34 cellular contexts compared by ENCODE assay signal in the genomic region with DNA sequence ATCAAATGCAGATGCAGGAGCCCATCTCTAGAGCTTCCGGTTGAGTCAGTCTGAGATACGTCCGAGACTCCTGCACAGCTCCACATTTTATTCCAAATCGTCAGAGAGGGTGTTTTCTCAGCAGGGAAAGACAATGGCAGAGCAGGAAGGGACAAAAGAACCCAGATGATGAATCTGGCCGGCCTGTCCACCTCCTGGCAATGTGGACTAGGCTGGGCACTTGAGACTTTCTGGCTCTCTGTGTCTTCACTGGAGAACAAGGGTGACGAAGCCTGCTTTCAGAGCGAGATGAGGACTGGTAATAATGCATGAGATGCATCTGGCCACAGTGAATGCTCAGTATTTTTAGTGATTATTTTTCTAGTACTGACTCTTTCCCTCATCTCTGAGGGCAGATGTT.
"Had no signal": no experiment of that assay in that cellular context is flagged by ENCODE, and none has a peak within 500 bp of the region (broad histone marks: within the 10 kb centered on the region; RNA-seq: fewer than 3 reads in every experiment).

No MANE protein-coding gene starts in this region.

- H3K9me3 ChIP-seq: MG63 had no signal

- H3K4me1 Mint-ChIP-seq: activated naive CD4-positive, alpha-beta T cell treated with anti-CD3 and anti-CD28 coated beads, Interleukin-2, amount 10 ng/mL, durations not matched to agents 7 days and 5 days; activated naive CD8-positive, alpha-beta T cell treated with anti-CD3 and anti-CD28 coated beads for 36 hours had no signal

- H3K4me3 Mint-ChIP-seq: activated CD8-positive, alpha-beta T cell treated with anti-CD3 and anti-CD28 coated beads for 36 hours; activated naive CD4-positive, alpha-beta T cell treated with anti-CD3 and anti-CD28 coated beads, Interleukin-2, amount 10 ng/mL, durations not matched to agents 7 days and 5 days; activated naive CD8-positive, alpha-beta T cell treated with anti-CD3 and anti-CD28 coated beads for 36 hours had no signal

- H3K27ac ChIP-seq: cardiac muscle cell, PC-9, RWPE1, WERI-Rb-1 had no signal

- H3K9me3 Mint-ChIP-seq: activated naive CD4-positive, alpha-beta T cell treated with anti-CD3 and anti-CD28 coated beads, Interleukin-2, amount 10 ng/mL, durations not matched to agents 7 days and 5 days; activated naive CD8-positive, alpha-beta T cell treated with anti-CD3 and anti-CD28 coated beads for 36 hours had no signal

- H3K36me3 ChIP-seq: cardiac muscle cell, MG63, WERI-Rb-1 had no signal

- H3K27me3 Mint-ChIP-seq: activated CD8-positive, alpha-beta T cell treated with anti-CD3 and anti-CD28 coated beads for 36 hours; activated naive CD8-positive, alpha-beta T cell treated with anti-CD3 and anti-CD28 coated beads for 36 hours had no signal

- DNase-seq: activated CD4-positive, alpha-beta T cell treated with anti-CD3 and anti-CD28 coated beads for 1 hour; activated CD4-positive, alpha-beta T cell treated with anti-CD3 and anti-CD28 coated beads for 48 hours; activated CD4-positive, alpha-beta T cell treated with anti-CD3 and anti-CD28 coated beads, Interleukin-2, amount 50 U/mL, for 4 hours; activated CD4-positive, CD25-positive, alpha-beta regulatory T cell; activated CD8-positive, alpha-beta memory T cell treated with anti-CD3 and anti-CD28 coated beads, Interleukin-2, amount 50 U/mL, for 4 hours; activated CD8-positive, alpha-beta T cell treated with anti-CD3 and anti-CD28 coated beads for 36 hours; activated effector memory CD4-positive, alpha-beta T cell treated with Interleukin-2 at 50 U/mL for 16 hours; activated naive CD4-positive, alpha-beta T cell treated with anti-CD3 and anti-CD28 coated beads, Interleukin-2, amount 10 ng/mL, durations not matched to agents 7 days and 5 days; activated naive CD8-positive, alpha-beta T cell treated with anti-CD3 and anti-CD28 coated beads for 36 hours; activated T-cell treated with anti-CD3 and anti-CD28 coated beads for 4 hours; activated T-cell treated with anti-CD3 and anti-CD28 coated beads, Interleukin-2, amount 50 U/mL, for 48 hours; amniotic stem cell; aorta; Kasumi-1; KG1; MG63; MV-4-11; NCI-H1092; NCI-H1694 treated with DMSO at 0.1 percent for 48 hours; NCI-H2029; NCI-H2171; NCI-H510A; NCI-H69; NK-92 treated with Interleukin-12 subunit alpha and Interleukin-12 subunit beta, amount 100 ng/mL, for 24 hours; PC-9; SIG-M5; T-helper 1 cell; T-helper 2 cell; T-helper 9 cell had no signal

- H3K4me2 ChIP-seq: PC-9 had no signal

- H2AFZ ChIP-seq: PC-9 had no signal

- H3K27me3 ChIP-seq: cardiac muscle cell, MG63 had no signal

- H3K36me3 Mint-ChIP-seq: activated naive CD4-positive, alpha-beta T cell treated with anti-CD3 and anti-CD28 coated beads, Interleukin-2, amount 10 ng/mL, durations not matched to agents 7 days and 5 days; activated naive CD8-positive, alpha-beta T cell treated with anti-CD3 and anti-CD28 coated beads for 36 hours had no signal

- ATAC-seq: activated CD8-positive, alpha-beta T cell treated with anti-CD3 and anti-CD28 coated beads for 36 hours; Right ventricle myocardium inferior; SK-N-SH treated with all-trans-retinoic acid at 6 μM for 48 hours had no signal

- H3K4me3 ChIP-seq: cardiac muscle cell, MG63, PC-9 had no signal

- H3K27ac Mint-ChIP-seq: activated CD8-positive, alpha-beta T cell treated with anti-CD3 and anti-CD28 coated beads for 36 hours; activated naive CD4-positive, alpha-beta T cell treated with anti-CD3 and anti-CD28 coated beads, Interleukin-2, amount 10 ng/mL, durations not matched to agents 7 days and 5 days; activated naive CD8-positive, alpha-beta T cell treated with anti-CD3 and anti-CD28 coated beads for 36 hours had no signal
